ENCODE assay signal across 10 cellular contexts in genomic region chr1:20614130-20614579, GRCh38. TPM values are rescaled to one million over a fixed set of nuclear protein-coding genes. Genes with fewer than 3 reads are reported as not detected.
A peak's percentile ranks its signal among the peaks of the same experiment; 100 is the strongest.
DNase-seq lines count a peak whose midpoint lies in the region; ATAC-seq and TF ChIP-seq lines count a peak whose summit lies in the region.
"Had no signal": no experiment of that assay in that cellular context is flagged by ENCODE, and none has a peak within 500 bp of the region (broad histone marks: within the 10 kb centered on the region; RNA-seq: fewer than 3 reads in every experiment).

No MANE protein-coding gene starts in this region.

- CTCF ChIA-PET in OCI-LY7 (lab: Charles Lee; ENCODE audit: unreplicated experiment): no interaction called here
- CTCF ChIA-PET in MCF 10A (lab: Yijun Ruan, JAX): interaction anchor here (0.7 to 2.7 kb wide), 3 partner anchors 18 to 91 kb away, joined by 5 to 21 read pairs (median 10); no protein-coding TSS in a partner anchor
- CTCF ChIA-PET in A673 (lab: Charles Lee): no interaction called here

- H3K4me1 ChIP-seq in OCI-LY7 (ENCODE audit: insufficient read depth, low read length, poor library complexity, severe bottlenecking) (peaks cover 4% of the 10 kb centered on the region), thyroid gland (peaks cover 0 to 14% of the 10 kb centered on the region in 2 donors), A673 (ENCODE audit: insufficient read depth, low read length, poor library complexity, severe bottlenecking) (no peaks in the 10 kb centered on the region)

- H3K4me3 Mint-ChIP-seq in MCF 10A (ENCODE audit: unreplicated experiment) (no peak overlapping the region), mesothelial cell of epicardium (no peak overlapping the region), natural killer cell (no peak overlapping the region)
- H3K4me3 Mint-ChIP-seq: activated naive CD8-positive, alpha-beta T cell treated with anti-CD3 and anti-CD28 coated beads for 36 hours had no signal

- no peaks in the 10 kb centered on the region for H3K9me2 ChIP-seq in OCI-LY7 (ENCODE audit: insufficient read depth, low read length)

- POLR2A ChIA-PET in OCI-LY7 (lab: Charles Lee): no interaction called here
- POLR2A ChIA-PET in MCF 10A (lab: Yijun Ruan, JAX): interaction anchor here (0.6 to 3.8 kb wide), 9 partner anchors 10 to 172 kb away, joined by 3 to 41 read pairs (median 4); partner anchors contain the start of gene PINK1
- POLR2A ChIA-PET in A673 (lab: Charles Lee; ENCODE audit: low non-redundant PET): interaction anchor here (0.6 kb wide), 1 partner anchor 104 kb away, joined by 4 read pairs; the partner anchor contains the start of gene KIF17

- peaks cover 22% of the 10 kb centered on the region for H3K4me1 Mint-ChIP-seq in MCF 10A (ENCODE audit: insufficient read depth, unreplicated experiment)
- H3K4me1 Mint-ChIP-seq in mesothelial cell of epicardium: peaks cover 8% of the 10 kb centered on the region
- H3K4me1 Mint-ChIP-seq in natural killer cell: no peaks in the 10 kb centered on the region
- H3K4me1 Mint-ChIP-seq: activated naive CD8-positive, alpha-beta T cell treated with anti-CD3 and anti-CD28 coated beads for 36 hours had no signal

- H3K9me3 Mint-ChIP-seq in MCF 10A (ENCODE audit: unreplicated experiment): peaks cover 7% of the 10 kb centered on the region
- no peaks in the 10 kb centered on the region for H3K9me3 Mint-ChIP-seq in mesothelial cell of epicardium
- no peaks in the 10 kb centered on the region for H3K9me3 Mint-ChIP-seq in natural killer cell
- H3K9me3 Mint-ChIP-seq: activated naive CD8-positive, alpha-beta T cell treated with anti-CD3 and anti-CD28 coated beads for 36 hours had no signal

- BruUV-seq in OCI-LY7 (replicated peaks; lab: Mats Ljungman, UMichigan): no TSS peak
- BruUV-seq in MCF 10A (replicated peaks; lab: Mats Ljungman, UMichigan): no TSS peak
- no TSS peak for BruUV-seq in A673 (replicated peaks; lab: Mats Ljungman, UMichigan)

- no peaks in the 10 kb centered on the region for H3K27me3 ChIP-seq in thyroid gland
- H3K27me3 ChIP-seq in A673 (replicated peaks; ENCODE audit: insufficient read depth, low read depth, low read length, poor library complexity): no peaks in the 10 kb centered on the region

- H3K9me3 ChIP-seq in OCI-LY7 (ENCODE audit: low read length) (no peaks in the 10 kb centered on the region), thyroid gland (no peaks in the 10 kb centered on the region), A673 (ENCODE audit: low read depth, low read length, poor library complexity, severe bottlenecking) (no peaks in the 10 kb centered on the region)

- no peak for DNase-seq in OCI-LY7 (ENCODE audit: low spot score)
- no peak for DNase-seq in MCF 10A (ENCODE audit: unreplicated experiment)
- DNase-seq in mesothelial cell of epicardium (ENCODE audit: low spot score in 2 of 2, unreplicated experiment in 2 of 2): no peak
- DNase-seq in thyroid gland: no peak
- no peak for DNase-seq in natural killer cell
- DNase-seq in A673 (ENCODE audit: low spot score): no peak
- DNase-seq in activated CD4-positive, CD25-positive, alpha-beta regulatory T cell treated with anti-CD3 and anti-CD28 coated beads, Interleukin-2, amount 50 U/mL, for 72 hours: no peak
- DNase-seq: activated naive CD8-positive, alpha-beta T cell treated with anti-CD3 and anti-CD28 coated beads for 36 hours; GF-D8; NCI-H1092 had no signal

- no peaks in the 10 kb centered on the region for H3K36me3 ChIP-seq in OCI-LY7 (ENCODE audit: insufficient read depth, low read length)
- H3K36me3 ChIP-seq in thyroid gland: no peaks in the 10 kb centered on the region
- H3K36me3 ChIP-seq in A673 (ENCODE audit: insufficient read depth, low read length, poor library complexity, severe bottlenecking): no peaks in the 10 kb centered on the region

- TF ChIP-seq POLR2A in thyroid gland (IDR thresholded peaks at IDR 0.05): no peak

- intact Hi-C loops in OCI-LY7 (cut with micrococcal nuclease; ENCODE audit: unreplicated experiment) (no loop called here), MCF 10A (cut with micrococcal nuclease) (no loop called here), thyroid gland (cut with DNase I) (no loop called here), natural killer cell (cut with micrococcal nuclease) (no loop called here), A673 (cut with micrococcal nuclease; ENCODE audit: unreplicated experiment) (no loop called here)

- no peaks in the 10 kb centered on the region for H3K79me2 ChIP-seq in OCI-LY7 (ENCODE audit: insufficient read depth, low read depth, low read length)

- no peak overlapping the region for H3K4me2 ChIP-seq in OCI-LY7 (ENCODE audit: low read length)

- no peaks in the 10 kb centered on the region for H4K20me1 ChIP-seq in OCI-LY7 (ENCODE audit: insufficient read depth, low read length)

- H3K36me3 Mint-ChIP-seq in MCF 10A (ENCODE audit: insufficient read depth, unreplicated experiment): peaks cover 6% of the 10 kb centered on the region
- H3K36me3 Mint-ChIP-seq in mesothelial cell of epicardium: no peaks in the 10 kb centered on the region
- no peaks in the 10 kb centered on the region for H3K36me3 Mint-ChIP-seq in natural killer cell
- H3K36me3 Mint-ChIP-seq: activated naive CD8-positive, alpha-beta T cell treated with anti-CD3 and anti-CD28 coated beads for 36 hours had no signal

- H3K27me3 Mint-ChIP-seq in MCF 10A (ENCODE audit: insufficient read depth, unreplicated experiment): no peaks in the 10 kb centered on the region
- H3K27me3 Mint-ChIP-seq in mesothelial cell of epicardium (ENCODE audit: low read depth): peaks cover 2% of the 10 kb centered on the region
- peaks cover 0 to 6% of the 10 kb centered on the region in 2 donors for H3K27me3 Mint-ChIP-seq in natural killer cell (ENCODE audit: low read depth in 2 of 2)

- 66 to 70% methylated on average over 3 of the region's 3 CpGs for WGBS in thyroid gland, 2 donors

- H3K27ac Mint-ChIP-seq in MCF 10A (ENCODE audit: low read depth, unreplicated experiment): peak overlapping the region; percentile 91
- peak overlapping the region; percentile 94 for H3K27ac Mint-ChIP-seq in mesothelial cell of epicardium
- no peak overlapping the region for H3K27ac Mint-ChIP-seq in natural killer cell
- H3K27ac Mint-ChIP-seq: activated naive CD8-positive, alpha-beta T cell treated with anti-CD3 and anti-CD28 coated beads for 36 hours had no signal

- TF ChIP-seq CTCF in OCI-LY7 (conservative IDR thresholded peaks at IDR 0.05; ENCODE audit: low read length) (no peak), MCF 10A (IDR thresholded peaks at IDR 0.05; ENCODE audit: unreplicated experiment) (no peak), mesothelial cell of epicardium (IDR thresholded peaks at IDR 0.05; ENCODE audit: unreplicated experiment) (no peak), thyroid gland (IDR thresholded peaks at IDR 0.05) (no peak), natural killer cell (IDR thresholded peaks at IDR 0.05) (no peak), A673 (conservative IDR thresholded peaks at IDR 0.05; ENCODE audit: low read depth, low read length) (no peak)

- ATAC-seq in natural killer cell: no peak

- H3K4me3 ChIP-seq in OCI-LY7 (ENCODE audit: low read depth, low read length, poor library complexity, severe bottlenecking) (no peak overlapping the region), thyroid gland (replicated peaks in 1 of 3) (no peak overlapping the region), A673 (ENCODE audit: low read depth, low read length, poor library complexity, severe bottlenecking) (no peak overlapping the region)

- peak overlapping the region; percentile 21; the same call in 1 of the 2 replicates for H2AFZ ChIP-seq in OCI-LY7 (ENCODE audit: low read length)

- H3K27ac ChIP-seq in OCI-LY7 (ENCODE audit: low read depth, low read length, poor library complexity, severe bottlenecking): no peak overlapping the region
- H3K27ac ChIP-seq in thyroid gland: peak overlapping the region; percentile 3 to 45 (median 27)
- H3K27ac ChIP-seq in A673 (ENCODE audit: low read depth, low read length, poor library complexity, severe bottlenecking): no peak overlapping the region

RNA-seq across cellular contexts. Expression of gene PINK1, which starts 19.1 kb away (rescaled TPM):
- total RNA-seq in OCI-LY7 (2014; rRNA removed; shearing (Covaris generic)): 8.2 and 8.9 TPM in 2 replicates
- 13.4 and 15.7 TPM in 2 replicates for total RNA-seq in OCI-LY7 (2022)
- total RNA-seq in MCF 10A (2022): 20.9 and 26.1 TPM in 2 replicates
- total RNA-seq in mesothelial cell of epicardium: 37.7 to 41.3 TPM (median 38.1 TPM) in 3 replicates
- 100 to 1,000 TPM; 144 to 171 (median 151) TPM for total RNA-seq in thyroid gland
- total RNA-seq in natural killer cell: 10 to 100 TPM; 10.8 to 16.2 (median 15.0) TPM
- total RNA-seq in A673 (2021): 7.2 and 13.3 TPM in 2 replicates

RNA-seq across cellular contexts. Expression of gene CDA, which starts 25.3 kb away (rescaled TPM):
- not detected in 2 replicates for total RNA-seq in OCI-LY7 (2014; rRNA removed; shearing (Covaris generic))
- total RNA-seq in OCI-LY7 (2022) (not detected in 2 replicates), MCF 10A (2022) (not detected in 2 replicates), mesothelial cell of epicardium (0.64 to 1.5 TPM (median 0.94 TPM) in 3 replicates), thyroid gland (1 to 10 TPM in 2 of 4 donors, under 1 TPM in 2; 0.56 to 3.5 (median 1.5) TPM), natural killer cell (1 to 10 TPM in 2 of 3 donors, not detected in 1; 1.4 to 5.3 TPM), A673 (2021) (not detected in 2 replicates)
- total RNA-seq: activated naive CD8-positive, alpha-beta T cell treated with anti-CD3 and anti-CD28 coated beads for 36 hours had no signal

RNA-seq across cellular contexts. Expression of gene DDOST, which starts 47.0 kb away (rescaled TPM):
- 95.1 and 111 TPM in 2 replicates for total RNA-seq in OCI-LY7 (2014; rRNA removed; shearing (Covaris generic))
- total RNA-seq in OCI-LY7 (2022) (136 and 148 TPM in 2 replicates), MCF 10A (2022) (292 and 397 TPM in 2 replicates), mesothelial cell of epicardium (244 to 248 TPM (median 245 TPM) in 3 replicates), thyroid gland (100 to 1,000 TPM; 182 to 299 (median 238) TPM), natural killer cell (100 to 1,000 TPM; 137 to 158 (median 153) TPM), A673 (2021) (230 and 238 TPM in 2 replicates)

Comparison
In these comparisons a context has a peak if more than half of its experiments do, and no peak if none do; other contexts are left out.
1. H3K27ac ChIP-seq: peak in thyroid gland (3 of 3); none in OCI-LY7 (single experiment) and A673 (single experiment).
2. H3K27ac Mint-ChIP-seq: peak in MCF 10A (single experiment) and mesothelial cell of epicardium (single experiment); none in natural killer cell (0 of 2).